Comparison of ENCODE assay signal across 8 cellular contexts in genomic region chr17:50272246-50272645, GRCh38. TPM values are rescaled to one million over a fixed set of nuclear protein-coding genes. Genes with fewer than 3 reads are reported as not detected.
DNase-seq lines count a peak whose midpoint lies in the region; ATAC-seq and TF ChIP-seq lines count a peak whose summit lies in the region.
"Had no signal": no experiment of that assay in that cellular context is flagged by ENCODE, and none has a peak within 500 bp of the region (broad histone marks: within the 10 kb centered on the region; RNA-seq: fewer than 3 reads in every experiment).

No MANE protein-coding gene starts in this region.

- no peak overlapping the region for H3K56ac ChIP-seq in H9 (ENCODE audit: insufficient read length, low read depth, low read length)

- no peak for TF ChIP-seq POLR2A in spleen (IDR thresholded peaks at IDR 0.05)

- H3T11ph ChIP-seq in H9 (ENCODE audit: low read length) = no peak overlapping the region

- peak overlapping the region in 3 of 8 donors; percentile 52 to 67 (median 60) for H3K4me3 ChIP-seq in spleen

- no peak overlapping the region for H2BK12ac ChIP-seq in H9 (ENCODE audit: insufficient read length, low read depth, low read length)

- intact Hi-C loops in spleen (cut with DNase I; ENCODE audit: low total_unique reads) = no loop called here

- H3K4me2 ChIP-seq in H9 (ENCODE audit: insufficient read depth, insufficient read length, low read length) = peak overlapping the region; percentile 34

- H3K79me1 ChIP-seq in H9 (ENCODE audit: insufficient read depth, low read depth, low read length, poor library complexity, severe bottlenecking) = no peaks in the 10 kb centered on the region

- no peak overlapping the region for H2BK5ac ChIP-seq in H9 (ENCODE audit: insufficient read length, low read length)

- H3K4me1 ChIP-seq in H9 (ENCODE audit: insufficient read depth, low read length) = peaks cover 13% of the 10 kb centered on the region; the same call in 1 of the 2 replicates
- peaks cover 0 to 57% (median 21%) of the 10 kb centered on the region in 6 donors for H3K4me1 ChIP-seq in spleen

- H3K79me2 ChIP-seq in H9 (ENCODE audit: insufficient read depth, low read length) = no peaks in the 10 kb centered on the region

- no peak overlapping the region for H2BK20ac ChIP-seq in H9 (ENCODE audit: low read depth, low read length, poor library complexity, severe bottlenecking)

- H2BK15ac ChIP-seq in H9 (ENCODE audit: low read depth, low read length) = no peak overlapping the region

- no peaks in the 10 kb centered on the region; a peak in 2 of 5 replicates for H3K9me3 Mint-ChIP-seq in H9
- no peaks in the 10 kb centered on the region for H3K9me3 Mint-ChIP-seq in activated T-helper 17 cell treated with anti-CD3 and anti-CD28 coated beads, Interleukin-2, amount 50 U/mL, for 72 hours

- H3K14ac ChIP-seq in H9 (ENCODE audit: insufficient read depth, low read length) = no peak overlapping the region

- no peaks in the 10 kb centered on the region; a peak in 1 of 7 replicates for H3K36me3 Mint-ChIP-seq in H9 (ENCODE audit: insufficient read depth in 1 of 3, low read depth in 3 of 3)
- H3K36me3 Mint-ChIP-seq in activated T-helper 17 cell treated with anti-CD3 and anti-CD28 coated beads, Interleukin-2, amount 50 U/mL, for 72 hours (ENCODE audit: low read depth) = no peaks in the 10 kb centered on the region

- H2AK5ac ChIP-seq in H9 (ENCODE audit: insufficient read length, low read length) = no peak overlapping the region

- ATAC-seq in activated T-helper 17 cell treated with anti-CD3 and anti-CD28 coated beads, Interleukin-2, amount 50 U/mL, for 72 hours (replicated peaks) = no peak
- ATAC-seq in HG03565 (IDR thresholded peaks at IDR 0.05; ENCODE audit: unreplicated experiment) (no peak), GM19455 (IDR thresholded peaks at IDR 0.05; ENCODE audit: unreplicated experiment) (no peak), GM18861 (IDR thresholded peaks at IDR 0.05; ENCODE audit: unreplicated experiment) (no peak)

- H3K9me3 ChIP-seq in H9 (ENCODE audit: control insufficient read depth, low read depth, low read length) (no peaks in the 10 kb centered on the region), spleen (no peaks in the 10 kb centered on the region)

- H3K9ac ChIP-seq in H9 (ENCODE audit: extremely low read depth, insufficient read length, low read length) = no peak overlapping the region

- H3K4me1 Mint-ChIP-seq in H9 = peaks cover 48 to 64% of the 10 kb centered on the region in 2 experiments
- H3K4me1 Mint-ChIP-seq in activated T-helper 17 cell treated with anti-CD3 and anti-CD28 coated beads, Interleukin-2, amount 50 U/mL, for 72 hours = peaks cover 7% of the 10 kb centered on the region

- no peak overlapping the region for H3K27ac Mint-ChIP-seq in H9
- H3K27ac Mint-ChIP-seq in activated T-helper 17 cell treated with anti-CD3 and anti-CD28 coated beads, Interleukin-2, amount 50 U/mL, for 72 hours = peak overlapping the region; percentile 8

- H3K23ac ChIP-seq in H9 (ENCODE audit: insufficient read length, low read depth, low read length) = no peak overlapping the region

- H3K4me3 Mint-ChIP-seq in H9 = peak overlapping the region; percentile 49 to 74; a peak in 4 of 5 replicates
- H3K4me3 Mint-ChIP-seq in activated T-helper 17 cell treated with anti-CD3 and anti-CD28 coated beads, Interleukin-2, amount 50 U/mL, for 72 hours = peak overlapping the region; percentile 74

- no CpG with 5 or more reads among the region's 7 CpGs for WGBS in H9 (ENCODE audit: extremely low coverage, insufficient read length, low lambda C conversion rate)
- 53 to 69% (median 63%) methylated on average over 7 of the region's 7 CpGs for WGBS in spleen, 5 donors

- H4K5ac ChIP-seq in H9 (ENCODE audit: insufficient read length, low read depth, low read length) = no peak overlapping the region

- no peak overlapping the region for H4K8ac ChIP-seq in H9 (replicated peaks; ENCODE audit: insufficient read length, low read depth, low read length)

- no peak overlapping the region for H2BK120ac ChIP-seq in H9 (ENCODE audit: low read depth, low read length, poor library complexity, severe bottlenecking)

- no peak overlapping the region for H3K18ac ChIP-seq in H9 (ENCODE audit: insufficient read length, low read depth, low read length)

- no peaks in the 10 kb centered on the region for H3K36me3 ChIP-seq in spleen

- H4K91ac ChIP-seq in H9 (ENCODE audit: insufficient read length, low read depth, low read length) = no peak overlapping the region

- H4K20me1 ChIP-seq in H9 (ENCODE audit: control insufficient read depth, insufficient read depth, insufficient read length) = no peaks in the 10 kb centered on the region

- H2AFZ ChIP-seq in H9 (ENCODE audit: low read length) = no peak overlapping the region

- TF ChIP-seq CTCF in H9 (conservative IDR thresholded peaks at IDR 0.05) (no peak), spleen (IDR thresholded peaks at IDR 0.05 in 8 of 11, conservative IDR thresholded peaks at IDR 0.05 in 3 of 11) (no peak)

- H3K23me2 ChIP-seq in H9 (ENCODE audit: insufficient read length, low read depth, low read length, poor library complexity, severe bottlenecking) = peaks cover 10% of the 10 kb centered on the region

- peak; percentile 36 for DNase-seq in H9
- DNase-seq in iPS-NIHi11 (ENCODE audit: low spot score) = peak; percentile 5
- peak; percentile 63 for DNase-seq in spleen
- DNase-seq: effector memory CD4-positive, alpha-beta T cell had no signal

- H3K27me3 ChIP-seq in H9 (ENCODE audit: insufficient read depth, low read length) (peaks cover 4% of the 10 kb centered on the region; the same call in 1 of the 2 replicates), spleen (replicated peaks in 1 of 7) (peaks cover 0 to 53% (median 21%) of the 10 kb centered on the region in 7 donors)

- peaks cover 8% of the 10 kb centered on the region for H3K27me3 Mint-ChIP-seq in H9 (ENCODE audit: low read depth)
- peaks cover 27% of the 10 kb centered on the region for H3K27me3 Mint-ChIP-seq in activated T-helper 17 cell treated with anti-CD3 and anti-CD28 coated beads, Interleukin-2, amount 50 U/mL, for 72 hours

- no peak overlapping the region for H3K27ac ChIP-seq in H9 (ENCODE audit: insufficient read length, low read depth, low read length)
- H3K27ac ChIP-seq in spleen = peak overlapping the region in 2 of 8 donors; percentile 81 to 87

- no peak overlapping the region for H3K4ac ChIP-seq in H9 (ENCODE audit: low read depth, low read length)

RNA-seq across cellular contexts. Expression of gene TMEM92, which starts 2.0 kb away (rescaled TPM):
- total RNA-seq in H9 (2021) (10.9 and 11.2 TPM in 2 replicates), spleen (under 1 TPM in 2 of 7 donors, not detected in 5; 0.44 to 0.49 TPM)
- under 1 TPM in 1 of 2 donors, not detected in 1; 0.16 TPM for total RNA-seq in activated T-helper 17 cell treated with anti-CD3 and anti-CD28 coated beads, Interleukin-2, amount 50 U/mL, for 72 hours
- under 1 TPM in 1 of 3 donors, not detected in 2; 0.06 TPM for polyA plus RNA-seq in spleen

Comparison
In these comparisons a context has a peak if more than half of its experiments do, and no peak if none do; other contexts are left out.
1. DNase-seq: peak in every context shown above with its lines; median percentile 63 in spleen; 36 in H9; 5 in iPS-NIHi11.